ENCODE assay signal across 8 cellular contexts in genomic region chrX:323721-324628, GRCh38. TPM values are rescaled to one million over a fixed set of nuclear protein-coding genes. Genes with fewer than 3 reads are reported as not detected.
DNase-seq lines count a peak whose midpoint lies in the region; ATAC-seq, FAIRE-seq and TF ChIP-seq lines count a peak whose summit lies in the region.

No MANE protein-coding gene starts in this region.

- peak; percentile 1 for ATAC-seq in memory B cell (ENCODE audit: low read depth)
- ATAC-seq in HG03196 (IDR thresholded peaks at IDR 0.05; ENCODE audit: unreplicated experiment): no peak
- no peak for ATAC-seq in GM21367 (IDR thresholded peaks at IDR 0.05; ENCODE audit: unreplicated experiment)
- ATAC-seq in GM21381 (IDR thresholded peaks at IDR 0.05; ENCODE audit: unreplicated experiment): no peak

- H3K27ac Mint-ChIP-seq in Calu3 (ENCODE audit: unreplicated experiment) (peak overlapping the region; percentile 45), memory B cell (peak overlapping the region; percentile 87)

- no peaks in the 10 kb centered on the region for H3K9me3 Mint-ChIP-seq in Calu3 (ENCODE audit: low read depth, unreplicated experiment)
- no peaks in the 10 kb centered on the region for H3K9me3 Mint-ChIP-seq in memory B cell

- H3K36me3 ChIP-seq in Loucy (ENCODE audit: insufficient read depth, low read length): no peaks in the 10 kb centered on the region
- H3K36me3 ChIP-seq in bronchial epithelial cell (ENCODE audit: control insufficient read depth, insufficient read depth, low read length): no peaks in the 10 kb centered on the region

- H3K36me3 Mint-ChIP-seq in Calu3 (ENCODE audit: insufficient read depth, unreplicated experiment): peaks cover 31% of the 10 kb centered on the region
- H3K36me3 Mint-ChIP-seq in memory B cell: no peaks in the 10 kb centered on the region

- H3K27me3 ChIP-seq in Loucy (ENCODE audit: insufficient read depth, low read length, poor library complexity, severe bottlenecking) (no peaks in the 10 kb centered on the region), bronchial epithelial cell (ENCODE audit: control insufficient read depth, insufficient read depth, low read length) (no peaks in the 10 kb centered on the region)

- TF ChIP-seq CTCF in Calu3 (IDR thresholded peaks at IDR 0.05; ENCODE audit: unreplicated experiment) (no peak), Loucy (conservative IDR thresholded peaks at IDR 0.05; ENCODE audit: low read length) (peak; percentile 25; the same call in 1 of the 2 replicates), bronchial epithelial cell (IDR thresholded peaks at IDR 0.05; ENCODE audit: insufficient read depth, low read length, severe bottlenecking) (peak; percentile 44)

- no peak overlapping the region for H3K9ac ChIP-seq in Loucy (ENCODE audit: low read depth, low read length, poor library complexity, severe bottlenecking)

- peak overlapping the region; percentile 22; the same call in 1 of the 2 replicates for H2AFZ ChIP-seq in Loucy (ENCODE audit: low read length)

- DNase-seq in Calu3 (no peak), bronchial epithelial cell (ENCODE audit: low read depth) (peak; percentile 76), memory B cell (ENCODE audit: low spot score in 2 of 2) (no peak), dedifferentiated amniotic fluid mesenchymal stem cell (ENCODE audit: extremely low spot score) (no peak)

- H3K4me3 ChIP-seq in Loucy (ENCODE audit: low read length, poor library complexity, severe bottlenecking) (peak overlapping the region; percentile 14), bronchial epithelial cell (ENCODE audit: low read depth, low read length) (no peak overlapping the region)

- H3K79me2 ChIP-seq in Loucy (ENCODE audit: insufficient read depth, low read length): peaks cover 8% of the 10 kb centered on the region; the same call in 1 of the 2 replicates

- FAIRE-seq in bronchial epithelial cell (lab: Jason Lieb, UNC): peak; percentile 100

- no peaks in the 10 kb centered on the region for H3K9me2 ChIP-seq in Loucy (replicated peaks; ENCODE audit: low read depth, low read length)

- peak overlapping the region; percentile 35 for H3K4me2 ChIP-seq in Loucy (ENCODE audit: low read depth, low read length, poor library complexity, severe bottlenecking)

- H3K4me3 Mint-ChIP-seq in Calu3 (ENCODE audit: low read depth, unreplicated experiment): peak overlapping the region; percentile 40
- peak overlapping the region; percentile 21 for H3K4me3 Mint-ChIP-seq in memory B cell

- intact Hi-C loops in Calu3 (cut with micrococcal nuclease; ENCODE audit: unreplicated experiment): no loop called here

- no peaks in the 10 kb centered on the region for H3K9me3 ChIP-seq in Loucy (ENCODE audit: insufficient read depth, low read depth, low read length)

- peaks cover 6% of the 10 kb centered on the region for H3K4me1 ChIP-seq in Loucy (ENCODE audit: insufficient read depth, low read length, poor library complexity, severe bottlenecking)

- H3K4me1 Mint-ChIP-seq in Calu3 (ENCODE audit: low read depth, unreplicated experiment) (peaks cover 8% of the 10 kb centered on the region), memory B cell (peaks cover 21% of the 10 kb centered on the region)

- CTCF ChIA-PET in Calu3 (lab: Charles Lee): no interaction called here

- BruUV-seq in Calu3 (replicated peaks; lab: Mats Ljungman, UMichigan): no TSS peak

- no peaks in the 10 kb centered on the region for H3F3A ChIP-seq in Loucy (ENCODE audit: low read depth)

- no peaks in the 10 kb centered on the region for H3K27me3 Mint-ChIP-seq in Calu3 (ENCODE audit: unreplicated experiment)
- H3K27me3 Mint-ChIP-seq in memory B cell: peaks cover 5% of the 10 kb centered on the region

- H4K20me1 ChIP-seq in Loucy (ENCODE audit: insufficient read depth, low read length, poor library complexity, severe bottlenecking): no peaks in the 10 kb centered on the region

RNA-seq across cellular contexts. Expression of gene GTPBP6, which starts 5.4 kb away (rescaled TPM):
- 30.2 and 32.9 TPM in 2 replicates for total RNA-seq in Calu3 (2022)
- 46.6 and 68.2 TPM in 2 replicates for total RNA-seq in bronchial epithelial cell

RNA-seq across cellular contexts. Expression of gene PLCXD1, which starts 42.8 kb away (rescaled TPM):
- total RNA-seq in Calu3 (2022): 19.1 and 23.2 TPM in 2 replicates
- total RNA-seq in bronchial epithelial cell: 3.9 and 9.3 TPM in 2 replicates
